Comparison of ENCODE assay signal across 8 cellular contexts in the genomic region with DNA sequence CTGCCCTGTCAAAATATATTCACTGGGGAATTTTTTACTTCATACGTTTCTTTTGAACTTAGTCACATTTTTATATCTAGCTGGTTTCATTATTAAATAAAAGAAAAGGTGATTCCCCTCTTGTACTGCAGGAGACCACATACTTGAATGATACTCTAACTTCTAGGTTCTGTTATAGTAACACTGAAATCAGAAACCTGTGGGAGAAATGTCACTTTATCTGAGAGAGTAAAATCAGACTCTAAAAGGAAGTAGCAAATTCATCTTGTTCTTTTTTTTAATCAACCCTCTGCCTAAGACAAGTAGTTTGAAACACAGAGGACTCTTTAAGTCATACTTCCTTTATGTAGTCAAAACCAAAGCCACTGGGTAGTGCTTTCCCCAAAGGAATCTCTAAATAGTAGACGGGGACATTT. TPM values are rescaled to one million over a fixed set of nuclear protein-coding genes. Genes with fewer than 3 reads are reported as not detected.
DNase-seq lines count a peak whose midpoint lies in the region; ATAC-seq, FAIRE-seq and TF ChIP-seq lines count a peak whose summit lies in the region.

No MANE protein-coding gene starts in this region.

- H3K4me3 ChIP-seq in muscle layer of duodenum (ENCODE audit: low read depth in 1 of 2, low read length in 2 of 2), result no peak overlapping the region
- no peak overlapping the region for H3K4me3 ChIP-seq in heart right ventricle

- H3K27me3 ChIP-seq in muscle layer of duodenum (ENCODE audit: low read depth, low read length) (no peaks in the 10 kb centered on the region), heart right ventricle (no peaks in the 10 kb centered on the region)

- H3K27ac ChIP-seq in muscle layer of duodenum (ENCODE audit: low read length) (peak overlapping the region; percentile 27), heart right ventricle (peak overlapping the region in 1 of 10 donors; percentile 64)

- peak; percentile 41 for ATAC-seq in GM18907 (IDR thresholded peaks at IDR 0.05; ENCODE audit: unreplicated experiment)
- ATAC-seq in HG02852 (IDR thresholded peaks at IDR 0.05; ENCODE audit: unreplicated experiment), result peak; percentile 45
- ATAC-seq in heart right ventricle, result no peak

- no peak for TF ChIP-seq CTCF in heart right ventricle (IDR thresholded peaks at IDR 0.05)

- H3K36me3 ChIP-seq in muscle layer of duodenum (ENCODE audit: control insufficient read depth in 1 of 2, insufficient read depth in 2 of 2, low read length in 2 of 2) (peaks cover 3 to 11% of the 10 kb centered on the region in 2 donors), heart right ventricle (peaks cover 0 to 49% (median 0%) of the 10 kb centered on the region in 9 donors)

- intact Hi-C loops in heart right ventricle (cut with DNase I), result no loop called here

- FAIRE-seq in RCC 7860 (lab: Jason Lieb, UNC), result no peak

- no peaks in the 10 kb centered on the region for H3K9me3 ChIP-seq in muscle layer of duodenum (ENCODE audit: control insufficient read depth in 1 of 2, low read length in 2 of 2)
- no peaks in the 10 kb centered on the region for H3K9me3 ChIP-seq in heart right ventricle

- peaks cover 0 to 12% of the 10 kb centered on the region in 2 donors for H3K4me1 ChIP-seq in muscle layer of duodenum (ENCODE audit: control insufficient read depth in 1 of 2, insufficient read depth in 2 of 2, low read length in 2 of 2)
- peaks cover 0 to 37% (median 2%) of the 10 kb centered on the region in 9 donors for H3K4me1 ChIP-seq in heart right ventricle

- DNase-seq in RCC 7860 (ENCODE audit: low spot score) (peak; percentile 68), cerebellum (ENCODE audit: low spot score) (no peak), nucleus accumbens (lab: John Stamatoyannopoulos, UW) (no peak), heart right ventricle (no peak), NCI-H2196 (lab: John Stamatoyannopoulos, UW; ENCODE audit: unreplicated experiment) (no peak)

- 64 to 72% methylated on average over 2 of the region's 2 CpGs for WGBS in heart right ventricle, 2 donors

RNA-seq across cellular contexts. Expression of a gene that starts 34.4 kb away (rescaled TPM):
- total RNA-seq in cerebellum, result 35.0 TPM
- 10 to 100 TPM; 39.3 to 59.1 (median 51.3) TPM for total RNA-seq in heart right ventricle
- 10 to 100 TPM; 59.4 to 73.6 TPM for polyA plus RNA-seq in heart right ventricle

Comparison
In these comparisons a context has a peak if more than half of its experiments do, and no peak if none do; other contexts are left out.
1. ATAC-seq: peak in GM18907 (single experiment) and HG02852 (single experiment); none in heart right ventricle (0 of 8).